ENCODE assay signal across 8 cellular contexts in the genomic region with DNA sequence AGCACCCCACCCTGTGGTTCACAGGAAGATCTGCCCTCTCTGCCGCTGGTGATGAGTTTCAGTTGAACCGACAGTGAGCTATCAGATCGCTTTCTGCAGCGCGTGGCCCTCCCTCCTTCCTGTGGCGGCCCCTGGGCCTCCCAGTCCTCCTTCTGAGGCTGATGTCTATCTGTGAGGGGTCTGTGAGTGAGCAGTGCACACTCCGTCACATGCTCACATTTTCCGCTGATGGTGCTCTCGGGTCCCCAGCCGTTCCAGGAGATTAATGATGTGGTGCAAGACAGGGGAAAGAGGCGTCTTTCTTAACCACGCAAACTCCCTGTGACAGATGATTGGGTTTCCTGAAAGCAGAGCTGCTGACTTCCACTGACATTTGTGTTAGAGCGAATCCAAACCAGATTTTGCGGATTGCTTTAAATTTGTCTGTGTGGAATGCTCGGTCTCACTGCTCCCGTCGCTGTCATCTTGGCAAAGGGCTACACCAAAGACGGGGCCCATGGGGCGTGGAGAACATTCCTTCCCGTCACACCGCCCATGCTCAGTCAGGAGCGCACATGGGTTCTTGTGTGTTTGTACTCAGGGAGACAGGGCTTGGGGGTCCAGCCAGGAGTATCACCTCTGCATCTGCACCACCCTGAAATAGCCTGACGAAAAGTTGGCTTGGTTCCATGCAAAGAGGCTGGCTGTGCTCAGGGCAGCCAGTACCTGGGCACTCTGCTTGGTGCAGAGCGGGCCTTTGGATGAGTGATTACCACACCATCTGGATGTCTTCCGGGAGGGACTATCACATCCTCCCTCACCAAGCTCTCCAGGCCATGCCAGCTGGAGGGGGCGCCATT.
DNase-seq lines count a peak whose midpoint lies in the region; ATAC-seq lines count a peak whose summit lies in the region.

No MANE protein-coding gene starts in this region.

- POLR2A ChIA-PET in CD4-positive, alpha-beta memory T cell (lab: Charles Lee; ENCODE audit: partially characterized antibody): no interaction called here

- ATAC-seq in GM19351 (IDR thresholded peaks at IDR 0.05; ENCODE audit: unreplicated experiment) (peak; percentile 72), HG03571 (IDR thresholded peaks at IDR 0.05; ENCODE audit: unreplicated experiment) (peak; percentile 70), GM21381 (IDR thresholded peaks at IDR 0.05; ENCODE audit: unreplicated experiment) (no peak)

- peak overlapping the region; percentile 68 for H3K27ac Mint-ChIP-seq in activated naive CD8-positive, alpha-beta T cell treated with anti-CD3 and anti-CD28 coated beads for 36 hours
- peak overlapping the region in 1 of 7 donors; percentile 25 for H3K27ac Mint-ChIP-seq in CD4-positive, alpha-beta memory T cell

- DNase-seq in AG08396 (ENCODE audit: low spot score) (peak; percentile 88), left kidney (ENCODE audit: low read depth, low spot score) (peak; percentile 96)
- DNase-seq in activated naive CD8-positive, alpha-beta T cell treated with anti-CD3 and anti-CD28 coated beads for 36 hours: peak; percentile 62
- peak; percentile 30 for DNase-seq in stimulated activated CD8-positive, alpha-beta memory T cell treated with anti-CD3 and anti-CD28 coated beads, Interleukin-7, amount 100 ng/mL, for 24 hours (ENCODE audit: low read depth)
- DNase-seq in CD4-positive, alpha-beta memory T cell: no peak

- H3K36me3 ChIP-seq in CD4-positive, alpha-beta memory T cell (ENCODE audit: insufficient read depth, low read length): no peaks in the 10 kb centered on the region

- CTCF ChIA-PET in CD4-positive, alpha-beta memory T cell (lab: Charles Lee; ENCODE audit: partially characterized antibody): no interaction called here

- peaks cover 10% of the 10 kb centered on the region for H3K4me1 Mint-ChIP-seq in activated naive CD8-positive, alpha-beta T cell treated with anti-CD3 and anti-CD28 coated beads for 36 hours
- peaks cover 0 to 5% (median 2%) of the 10 kb centered on the region in 4 donors for H3K4me1 Mint-ChIP-seq in CD4-positive, alpha-beta memory T cell

- no peak overlapping the region for H3K4me3 ChIP-seq in CD4-positive, alpha-beta memory T cell (ENCODE audit: low read length in 2 of 2)

- no peak overlapping the region for H3K27ac ChIP-seq in CD4-positive, alpha-beta memory T cell (ENCODE audit: low read depth, low read length)

- H3K36me3 Mint-ChIP-seq in activated naive CD8-positive, alpha-beta T cell treated with anti-CD3 and anti-CD28 coated beads for 36 hours: peaks cover 6% of the 10 kb centered on the region
- no peaks in the 10 kb centered on the region for H3K36me3 Mint-ChIP-seq in CD4-positive, alpha-beta memory T cell

- peaks cover 39% of the 10 kb centered on the region for H3K27me3 Mint-ChIP-seq in activated naive CD8-positive, alpha-beta T cell treated with anti-CD3 and anti-CD28 coated beads for 36 hours
- peaks cover 9 to 22% of the 10 kb centered on the region in 2 donors for H3K27me3 Mint-ChIP-seq in CD4-positive, alpha-beta memory T cell

- intact Hi-C loops in CD4-positive, alpha-beta memory T cell (cut with micrococcal nuclease): no loop called here

- peaks cover 18% of the 10 kb centered on the region for H3K9me3 Mint-ChIP-seq in activated naive CD8-positive, alpha-beta T cell treated with anti-CD3 and anti-CD28 coated beads for 36 hours
- peaks cover 0 to 33% (median 23%) of the 10 kb centered on the region in 8 donors for H3K9me3 Mint-ChIP-seq in CD4-positive, alpha-beta memory T cell

- H3K4me3 Mint-ChIP-seq in activated naive CD8-positive, alpha-beta T cell treated with anti-CD3 and anti-CD28 coated beads for 36 hours: peak overlapping the region; percentile 16
- H3K4me3 Mint-ChIP-seq in CD4-positive, alpha-beta memory T cell: peak overlapping the region in 3 of 8 donors; percentile 46 to 66 (median 54)

- peaks cover 4% of the 10 kb centered on the region for H3K27me3 ChIP-seq in CD4-positive, alpha-beta memory T cell (ENCODE audit: insufficient read depth, low read length)

- peaks cover 0 to 14% of the 10 kb centered on the region in 2 donors for H3K9me3 ChIP-seq in CD4-positive, alpha-beta memory T cell (ENCODE audit: control insufficient read depth in 1 of 2, low read length in 2 of 2)

- peaks cover 3% of the 10 kb centered on the region for H3K4me1 ChIP-seq in CD4-positive, alpha-beta memory T cell (ENCODE audit: insufficient read depth, low read length)

Comparison
In these comparisons a context has a peak if more than half of its experiments do, and no peak if none do; other contexts are left out.
1. DNase-seq: peak in AG08396 (single experiment), activated naive CD8-positive, alpha-beta T cell treated with anti-CD3 and anti-CD28 coated beads for 36 hours (single experiment), left kidney (single experiment) and stimulated activated CD8-positive, alpha-beta memory T cell treated with anti-CD3 and anti-CD28 coated beads, Interleukin-7, amount 100 ng/mL, for 24 hours (single experiment); none in CD4-positive, alpha-beta memory T cell (0 of 5).